Comparison of ENCODE assay signal across 20 cellular contexts in the genomic region with DNA sequence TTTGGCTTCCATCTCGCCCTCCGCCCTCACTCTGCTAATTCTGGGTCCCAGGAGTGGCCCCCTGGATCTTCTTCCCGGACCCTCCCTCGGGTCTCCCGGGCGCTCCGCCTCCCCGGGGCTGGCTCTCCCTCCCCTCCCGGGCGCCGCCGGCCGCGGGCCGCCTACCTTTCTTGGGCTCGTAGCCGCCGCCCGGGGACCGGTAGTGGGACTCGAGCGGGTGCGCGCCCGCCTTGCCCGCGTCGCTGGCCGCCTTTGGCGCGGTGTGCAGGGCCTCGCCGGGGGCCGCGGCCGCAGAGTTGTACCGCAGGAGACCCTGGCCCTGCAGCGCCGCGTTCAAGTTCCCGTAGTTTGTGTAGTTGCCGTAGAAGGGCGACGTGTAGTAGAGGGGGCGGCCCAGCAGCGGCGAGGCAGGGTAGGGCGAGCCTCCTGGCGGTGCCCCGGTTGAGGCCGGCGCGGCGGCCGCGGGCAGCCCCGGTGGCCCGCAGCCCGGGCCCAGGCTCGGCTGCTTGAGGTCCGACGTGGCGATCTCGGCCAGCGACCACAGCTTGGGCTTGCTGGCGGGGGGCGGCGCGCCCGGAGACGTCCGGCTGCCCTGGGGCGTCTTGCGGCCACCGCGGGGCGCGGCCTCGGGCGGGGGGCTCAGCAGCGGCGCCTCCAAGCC. TPM values are rescaled to one million over a fixed set of nuclear protein-coding genes. Genes with fewer than 3 reads are reported as not detected.
DNase-seq lines count a peak whose midpoint lies in the region; ATAC-seq and TF ChIP-seq lines count a peak whose summit lies in the region.
"Had no signal": no experiment of that assay in that cellular context is flagged by ENCODE, and none has a peak within 500 bp of the region (broad histone marks: within the 10 kb centered on the region; RNA-seq: fewer than 3 reads in every experiment).

No MANE protein-coding gene starts in this region.

- no peak overlapping the region for H2BK120ac ChIP-seq in mesenchymal stem cell (ENCODE audit: low read depth, low read length)

- H3K79me1 ChIP-seq in mesenchymal stem cell (replicated peaks; ENCODE audit: low read length, poor library complexity, severe bottlenecking) = no peaks in the 10 kb centered on the region

- H2BK5ac ChIP-seq in mesenchymal stem cell (ENCODE audit: low read depth, low read length, poor library complexity, severe bottlenecking) = no peak overlapping the region

- H2BK12ac ChIP-seq in mesenchymal stem cell (ENCODE audit: low read length in 2 of 2) = no peak overlapping the region

- H3K4me2 ChIP-seq in mesenchymal stem cell (ENCODE audit: low read length, poor library complexity, severe bottlenecking) = no peak overlapping the region

- no peak overlapping the region for H4K91ac ChIP-seq in mesenchymal stem cell (ENCODE audit: low read length)

- no peak for ATAC-seq in right cardiac atrium
- no peak for ATAC-seq in sciatic nerve
- no peak for ATAC-seq in HG03571 (IDR thresholded peaks at IDR 0.05; ENCODE audit: unreplicated experiment)
- ATAC-seq: activated naive CD8-positive, alpha-beta T cell treated with anti-CD3 and anti-CD28 coated beads, Interleukin-2, amount 50 U/mL, for 24 hours; activated T-helper 17 cell treated with anti-CD3 and anti-CD28 coated beads, Interleukin-2, amount 50 U/mL, for 72 hours; naive thymus-derived CD8-positive, alpha-beta T cell had no signal

- no peak overlapping the region for H2AK5ac ChIP-seq in mesenchymal stem cell (ENCODE audit: low read length, severe bottlenecking)

- intact Hi-C loops in right cardiac atrium (cut with DNase I) = no loop called here
- intact Hi-C loops in sciatic nerve (cut with DNase I) = no loop called here

- no peak overlapping the region for H3K4me3 ChIP-seq in right atrium auricular region
- H3K4me3 ChIP-seq in right cardiac atrium (ENCODE audit: low read length) = no peak overlapping the region
- H3K4me3 ChIP-seq in endocrine pancreas (ENCODE audit: control insufficient read depth, insufficient read depth, low read length) = peak overlapping the region; percentile 50
- H3K4me3 ChIP-seq in mesenchymal stem cell (ENCODE audit: insufficient read depth in 1 of 2, low read depth in 1 of 2, low read length in 2 of 2) = peak overlapping the region in 1 of 2 experiments; percentile 83

- DNase-seq in right atrium auricular region (ENCODE audit: low spot score) = peak; percentile 16
- no peak for DNase-seq in right cardiac atrium
- DNase-seq in mesenchymal stem cell = no peak
- DNase-seq in sciatic nerve (ENCODE audit: low spot score) = no peak
- DNase-seq in NCI-H2196 treated with DMSO at 0.1 percent for 48 hours (lab: John Stamatoyannopoulos, UW; ENCODE audit: unreplicated experiment) = no peak
- no peak for DNase-seq in activated CD4-positive, alpha-beta T cell treated with anti-CD3 and anti-CD28 coated beads, Interleukin-2, amount 50 U/mL, for 1 hour
- DNase-seq: activated naive CD8-positive, alpha-beta T cell treated with anti-CD3 and anti-CD28 coated beads, Interleukin-2, amount 50 U/mL, for 24 hours; CD8-positive, alpha-beta memory T cell; cerebellar nuclear complex; DMS79 treated with DMSO at 0.1 percent for 48 hours; naive thymus-derived CD8-positive, alpha-beta T cell; NCI-H446 treated with DMSO at 0.1 percent for 48 hours; SHP77; stimulated activated CD4-positive, alpha-beta T cell treated with anti-CD3 and anti-CD28 coated beads, Interleukin-12 subunit alpha, Interleukin-12 subunit beta, amount 100 ng/mL, for 4 hours; stimulated activated naive CD4-positive, alpha-beta T cell treated with Interleukin-2 at 50 U/mL for 16 hours had no signal

- H3K36me3 ChIP-seq in right atrium auricular region (no peaks in the 10 kb centered on the region), endocrine pancreas (ENCODE audit: control insufficient read depth, insufficient read depth, low read length) (peaks cover 4% of the 10 kb centered on the region), mesenchymal stem cell (ENCODE audit: control insufficient read depth in 1 of 2, insufficient read depth in 2 of 2, low read depth in 1 of 2, low read length in 2 of 2) (peaks cover 0 to 23% of the 10 kb centered on the region in 2 experiments)

- WGBS in right cardiac atrium = 12% methylated on average over 82 of the region's 82 CpGs
- WGBS in mesenchymal stem cell = 85% methylated on average over 66 of the region's 82 CpGs

- no peak overlapping the region for H2BK15ac ChIP-seq in mesenchymal stem cell (ENCODE audit: low read depth, poor library complexity, severe bottlenecking)

- no peak overlapping the region for H3K14ac ChIP-seq in mesenchymal stem cell (ENCODE audit: low read length in 2 of 2)

- H3K9ac ChIP-seq in endocrine pancreas (ENCODE audit: control insufficient read depth, insufficient read depth, low read length) = peak overlapping the region; percentile 51
- peak overlapping the region; percentile 69 for H3K9ac ChIP-seq in mesenchymal stem cell (ENCODE audit: low read length)

- no peak overlapping the region for H3K23ac ChIP-seq in mesenchymal stem cell (ENCODE audit: low read length in 2 of 2)

- no peak for TF ChIP-seq CTCF in right atrium auricular region (IDR thresholded peaks at IDR 0.05)

- H3K4me1 ChIP-seq in right atrium auricular region (peaks cover 0 to 40% of the 10 kb centered on the region in 2 donors), right cardiac atrium (ENCODE audit: control insufficient read depth, insufficient read depth, low read length) (no peaks in the 10 kb centered on the region), endocrine pancreas (ENCODE audit: control insufficient read depth, insufficient read depth, low read length) (peaks cover 9% of the 10 kb centered on the region), mesenchymal stem cell (ENCODE audit: control insufficient read depth, insufficient read depth, low read depth, low read length) (peaks cover 15% of the 10 kb centered on the region)

- no peak overlapping the region for H3K18ac ChIP-seq in mesenchymal stem cell (ENCODE audit: low read depth in 1 of 2, low read length in 2 of 2)

- H4K8ac ChIP-seq in mesenchymal stem cell (ENCODE audit: low read length) = no peak overlapping the region

- H3K27ac ChIP-seq in right atrium auricular region = no peak overlapping the region
- H3K27ac ChIP-seq in right cardiac atrium (ENCODE audit: low read length) = no peak overlapping the region
- H3K27ac ChIP-seq in mesenchymal stem cell (ENCODE audit: low read length, poor library complexity, severe bottlenecking) = no peak overlapping the region

- H3K9me3 ChIP-seq in right atrium auricular region (no peaks in the 10 kb centered on the region), right cardiac atrium (ENCODE audit: control insufficient read depth, low read length) (no peaks in the 10 kb centered on the region), endocrine pancreas (ENCODE audit: control insufficient read depth, low read length) (no peaks in the 10 kb centered on the region), mesenchymal stem cell (ENCODE audit: control insufficient read depth, low read length) (no peaks in the 10 kb centered on the region)

- no peak overlapping the region for H2AFZ ChIP-seq in mesenchymal stem cell (ENCODE audit: low read depth, low read length)

- H3K4ac ChIP-seq in mesenchymal stem cell (ENCODE audit: low read depth in 1 of 2, low read length in 2 of 2) = no peak overlapping the region

- H3K27me3 ChIP-seq in right atrium auricular region = peaks cover 10 to 53% of the 10 kb centered on the region in 2 donors
- H3K27me3 ChIP-seq in right cardiac atrium (ENCODE audit: control insufficient read depth, insufficient read depth) = peaks cover 2% of the 10 kb centered on the region
- peaks cover 2% of the 10 kb centered on the region for H3K27me3 ChIP-seq in endocrine pancreas (ENCODE audit: control insufficient read depth, insufficient read depth, low read length)
- H3K27me3 ChIP-seq in mesenchymal stem cell (ENCODE audit: control insufficient read depth in 1 of 2, insufficient read depth in 1 of 2, low read length in 2 of 2) = peaks cover 0 to 31% of the 10 kb centered on the region in 2 experiments

RNA-seq across cellular contexts. Expression of a gene that starts 3.2 kb away (rescaled TPM):
- total RNA-seq in right atrium auricular region = under 1 TPM in 1 of 2 donors, not detected in 1; 0.83 TPM
- 1 to 10 TPM in 1 of 4 donors, under 1 TPM in 2, not detected in 1; 0.46 to 1.4 (median 0.79) TPM for total RNA-seq in right cardiac atrium
- 0.20 TPM for polyA plus RNA-seq in right cardiac atrium
- 0.01 TPM for polyA plus RNA-seq in mesenchymal stem cell (2013, experiment 1 of 2)
- polyA plus RNA-seq in mesenchymal stem cell (2013, experiment 2 of 2) = not detected
- 0.13 TPM for total RNA-seq in sciatic nerve
- total RNA-seq: activated CD8-positive, alpha-beta memory T cell treated with anti-CD3 and anti-CD28 coated beads for 36 hours; activated T-helper 17 cell treated with anti-CD3 and anti-CD28 coated beads, Interleukin-2, amount 50 U/mL, for 72 hours; CD8-positive, alpha-beta memory T cell; naive thymus-derived CD8-positive, alpha-beta T cell; T-helper 1 cell treated with Interleukin-12 subunit alpha and Interleukin-12 subunit beta and Interleukin-4 antibody, amounts not matched to agents 30 ng/mL and 1 ng/mL, for 36 hours had no signal
- polyA plus RNA-seq: CD8-positive, alpha-beta memory T cell; naive thymus-derived CD8-positive, alpha-beta T cell had no signal
